10 cellular contexts compared by ENCODE assay signal in genomic region chr12:113152196-113152834, GRCh38. TPM values are rescaled to one million over a fixed set of nuclear protein-coding genes. Genes with fewer than 3 reads are reported as not detected.
DNase-seq lines count a peak whose midpoint lies in the region; ATAC-seq and TF ChIP-seq lines count a peak whose summit lies in the region.
"Had no signal": no experiment of that assay in that cellular context is flagged by ENCODE, and none has a peak within 500 bp of the region (broad histone marks: within the 10 kb centered on the region; RNA-seq: fewer than 3 reads in every experiment).

No MANE protein-coding gene starts in this region.

- no peak for TF ChIP-seq CTCF in osteoblast (IDR thresholded peaks at IDR 0.05; ENCODE audit: extremely low read depth, low read depth, low read length)

- no peaks in the 10 kb centered on the region for H3K79me2 ChIP-seq in osteoblast (ENCODE audit: insufficient read depth, low read length)

- H4K20me1 ChIP-seq in osteoblast (ENCODE audit: insufficient read depth, low read length) = no peaks in the 10 kb centered on the region

- H3K27me3 ChIP-seq in NT2/D1 (ENCODE audit: insufficient read depth, insufficient read length) = peaks cover 54% of the 10 kb centered on the region
- H3K27me3 ChIP-seq in effector memory CD4-positive, alpha-beta T cell (replicated peaks; ENCODE audit: control insufficient read depth, insufficient read depth, low read length, poor library complexity, severe bottlenecking) = no peaks in the 10 kb centered on the region
- peaks cover 49% of the 10 kb centered on the region for H3K27me3 ChIP-seq in osteoblast (ENCODE audit: insufficient read depth, low read length)

- DNase-seq in NT2/D1 (ENCODE audit: low read depth, low spot score) (no peak), osteoblast (ENCODE audit: insufficient read length, low spot score, missing footprints) (no peak), hippocampal formation (lab: John Stamatoyannopoulos, UW) (no peak), NCI-H187 treated with DMSO at 0.1 percent for 48 hours (lab: John Stamatoyannopoulos, UW) (no peak), DMS 273 (lab: John Stamatoyannopoulos, UW; ENCODE audit: unreplicated experiment) (no peak)
- no peak for DNase-seq in effector memory CD4-positive, alpha-beta T cell

- H3K9me3 ChIP-seq in ES-I3 (ENCODE audit: control insufficient read depth, insufficient read depth, low read length) (no peaks in the 10 kb centered on the region), NT2/D1 (ENCODE audit: insufficient read depth, low read length) (no peaks in the 10 kb centered on the region), osteoblast (ENCODE audit: low read depth, low read length) (no peaks in the 10 kb centered on the region)
- H3K9me3 ChIP-seq in effector memory CD4-positive, alpha-beta T cell (ENCODE audit: control insufficient read depth, low read length) = no peaks in the 10 kb centered on the region

- H3K4me1 ChIP-seq in ES-I3 (ENCODE audit: insufficient read depth, low read length) = peaks cover 10% of the 10 kb centered on the region; the same call in 1 of the 2 replicates
- peaks cover 28% of the 10 kb centered on the region for H3K4me1 ChIP-seq in NT2/D1 (ENCODE audit: insufficient read depth, insufficient read length)
- H3K4me1 ChIP-seq in effector memory CD4-positive, alpha-beta T cell (ENCODE audit: control insufficient read depth, insufficient read depth, low read length, poor library complexity, severe bottlenecking) = peaks cover 18% of the 10 kb centered on the region
- peaks cover 6% of the 10 kb centered on the region for H3K4me1 ChIP-seq in osteoblast (ENCODE audit: insufficient read depth, low read length)

- H3K36me3 ChIP-seq in ES-I3 (ENCODE audit: insufficient read depth, low read length) = no peaks in the 10 kb centered on the region
- peaks cover 9% of the 10 kb centered on the region for H3K36me3 ChIP-seq in NT2/D1 (ENCODE audit: insufficient read depth, insufficient read length, low read length)
- H3K36me3 ChIP-seq in effector memory CD4-positive, alpha-beta T cell (ENCODE audit: control insufficient read depth, insufficient read depth, low read length) = no peaks in the 10 kb centered on the region
- H3K36me3 ChIP-seq in osteoblast (ENCODE audit: insufficient read depth, low read length) = no peaks in the 10 kb centered on the region

- peak overlapping the region; percentile 75 for H3K4me2 ChIP-seq in osteoblast (ENCODE audit: insufficient read depth, low read length)

- H3K4me3 ChIP-seq in NT2/D1 (ENCODE audit: insufficient read length, low read depth) (peak overlapping the region; percentile 3), osteoblast (ENCODE audit: insufficient read depth, low read length) (peak overlapping the region; percentile 58)
- H3K4me3 ChIP-seq in effector memory CD4-positive, alpha-beta T cell (ENCODE audit: insufficient read depth, low read depth, low read length, poor library complexity, severe bottlenecking) = peak overlapping the region; percentile 64

- H3K9ac ChIP-seq in ES-I3 (ENCODE audit: low read depth, low read length) = peak overlapping the region; percentile 58; the same call in 1 of the 2 replicates
- peak overlapping the region; percentile 34 for H3K9ac ChIP-seq in NT2/D1 (ENCODE audit: insufficient read length, low read depth)

- H3K27ac ChIP-seq in effector memory CD4-positive, alpha-beta T cell (ENCODE audit: insufficient read depth, low read length, poor library complexity, severe bottlenecking) = no peak overlapping the region
- no peak overlapping the region for H3K27ac ChIP-seq in osteoblast (ENCODE audit: low read depth, low read length)

- no peak overlapping the region for H2AFZ ChIP-seq in osteoblast (ENCODE audit: low read length)

- no peak for ATAC-seq in HG02571 (IDR thresholded peaks at IDR 0.05; ENCODE audit: unreplicated experiment)

RNA-seq across cellular contexts. Expression of gene CFAP73, which starts 2.8 kb away (rescaled TPM):
- total RNA-seq in osteoblast = not detected in 2 replicates
- total RNA-seq: fibroblast of villous mesenchyme, posterior vena cava had no signal

RNA-seq across cellular contexts. Expression of gene RASAL1, which starts 16.8 kb away (rescaled TPM):
- not detected in 2 replicates for total RNA-seq in osteoblast
- total RNA-seq: fibroblast of villous mesenchyme, posterior vena cava had no signal

RNA-seq across cellular contexts. Expression of gene DDX54, which starts 33.0 kb away (rescaled TPM):
- 40.2 and 49.5 TPM in 2 replicates for total RNA-seq in osteoblast

RNA-seq across cellular contexts. Expression of gene RITA1, which starts 33.2 kb away (rescaled TPM):
- total RNA-seq in osteoblast = 20.0 and 22.4 TPM in 2 replicates

Comparison
In these comparisons a context has a peak if more than half of its experiments do, and no peak if none do; other contexts are left out.
1. H3K4me3 ChIP-seq: peak in every context shown above with its lines; median percentile 64 in effector memory CD4-positive, alpha-beta T cell; 58 in osteoblast; 3 in NT2/D1.